In the genomic region with DNA sequence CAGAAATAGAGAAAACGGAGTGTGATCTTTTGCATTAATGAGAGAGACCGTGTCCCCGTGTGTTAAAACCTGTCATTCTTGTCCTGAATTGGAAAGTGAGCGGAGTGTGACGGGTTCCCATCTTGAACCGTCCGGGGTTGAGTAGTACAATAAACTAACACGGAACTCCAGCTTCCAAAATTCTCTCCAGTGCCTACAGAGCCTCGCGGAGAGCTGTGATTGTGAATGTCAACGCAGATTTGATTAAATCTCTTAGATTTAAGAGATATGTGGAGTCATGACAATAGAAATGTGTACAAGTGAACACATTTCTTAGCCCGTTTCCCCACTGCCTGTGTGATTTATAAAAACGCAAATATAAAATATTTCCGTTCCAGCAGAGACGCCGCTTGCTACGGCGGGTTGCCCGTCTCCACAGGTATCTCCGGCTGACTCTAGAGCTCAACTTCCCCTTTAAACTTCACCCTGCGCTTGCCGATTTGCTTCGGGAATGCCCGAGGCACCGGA, we compare ENCODE assay signal across 8 cellular contexts. TPM values are rescaled to one million over a fixed set of nuclear protein-coding genes. Genes with fewer than 3 reads are reported as not detected.
DNase-seq lines count a peak whose midpoint lies in the region; ATAC-seq and TF ChIP-seq lines count a peak whose summit lies in the region.

No MANE protein-coding gene starts in this region.

- peaks cover 26 to 31% (median 28%) of the 10 kb centered on the region in 11 experiments for H3K36me3 ChIP-seq in BLaER1 treated with 17β-estradiol and CSF1 and Interleukin-3, amounts not matched to agents 10 nM and 100 nM

- peak overlapping the region; percentile 82 to 100 (median 94) for H3K4me3 ChIP-seq in BLaER1 treated with 17β-estradiol and CSF1 and Interleukin-3, amounts not matched to agents 10 nM and 100 nM

- peaks cover 59% of the 10 kb centered on the region for H3K4me1 Mint-ChIP-seq in activated naive CD4-positive, alpha-beta T cell treated with anti-CD3 and anti-CD28 coated beads, Interleukin-2, amount 50 U/mL, for 24 hours
- H3K4me1 Mint-ChIP-seq in glutamatergic neuron (ENCODE audit: low read depth, unreplicated experiment) (peaks cover 11% of the 10 kb centered on the region), osteocyte (ENCODE audit: unreplicated experiment) (peaks cover 28% of the 10 kb centered on the region)

- H3K36me3 Mint-ChIP-seq in activated naive CD4-positive, alpha-beta T cell treated with anti-CD3 and anti-CD28 coated beads, Interleukin-2, amount 50 U/mL, for 24 hours, result peaks cover 17% of the 10 kb centered on the region
- H3K36me3 Mint-ChIP-seq in glutamatergic neuron (ENCODE audit: unreplicated experiment) (no peaks in the 10 kb centered on the region), osteocyte (ENCODE audit: unreplicated experiment) (peaks cover 18% of the 10 kb centered on the region)

- H3K4me2 ChIP-seq in BLaER1 treated with 17β-estradiol and CSF1 and Interleukin-3, amounts not matched to agents 10 nM and 100 nM, result peak overlapping the region; percentile 72 to 97 (median 89)

- ATAC-seq in GM18868 (IDR thresholded peaks at IDR 0.05; ENCODE audit: unreplicated experiment) (peak; percentile 32), HG03095 (IDR thresholded peaks at IDR 0.05; ENCODE audit: unreplicated experiment) (peak; percentile 34)

- TF ChIP-seq CTCF in glutamatergic neuron (IDR thresholded peaks at IDR 0.05; ENCODE audit: partially characterized antibody, unreplicated experiment), result no peak
- no peak for TF ChIP-seq CTCF in osteocyte (IDR thresholded peaks at IDR 0.05)

- peak overlapping the region; percentile 86 to 99 (median 95) for H3K27ac ChIP-seq in BLaER1 treated with 17β-estradiol and CSF1 and Interleukin-3, amounts not matched to agents 10 nM and 100 nM

- H3K27ac Mint-ChIP-seq in activated naive CD4-positive, alpha-beta T cell treated with anti-CD3 and anti-CD28 coated beads, Interleukin-2, amount 50 U/mL, for 24 hours, result peak overlapping the region; percentile 100
- H3K27ac Mint-ChIP-seq in glutamatergic neuron (ENCODE audit: unreplicated experiment) (peak overlapping the region; percentile 97), osteocyte (ENCODE audit: unreplicated experiment) (peak overlapping the region; percentile 100)

- peaks cover 1 to 44% (median 26%) of the 10 kb centered on the region in 11 experiments; a peak in 18 of 22 replicates for H4K20me1 ChIP-seq in BLaER1 treated with 17β-estradiol and CSF1 and Interleukin-3, amounts not matched to agents 10 nM and 100 nM

- H3K9me3 ChIP-seq in BLaER1 treated with 17β-estradiol and CSF1 and Interleukin-3, amounts not matched to agents 10 nM and 100 nM (replicated peaks in 1 of 11), result no peaks in the 10 kb centered on the region

- H3K27me3 Mint-ChIP-seq in activated naive CD4-positive, alpha-beta T cell treated with anti-CD3 and anti-CD28 coated beads, Interleukin-2, amount 50 U/mL, for 24 hours, result no peaks in the 10 kb centered on the region
- H3K27me3 Mint-ChIP-seq in glutamatergic neuron (ENCODE audit: unreplicated experiment) (peaks cover 5% of the 10 kb centered on the region), osteocyte (ENCODE audit: unreplicated experiment) (peaks cover 5% of the 10 kb centered on the region)

- peak overlapping the region; percentile 100 for H3K4me3 Mint-ChIP-seq in activated naive CD4-positive, alpha-beta T cell treated with anti-CD3 and anti-CD28 coated beads, Interleukin-2, amount 50 U/mL, for 24 hours
- H3K4me3 Mint-ChIP-seq in glutamatergic neuron (ENCODE audit: unreplicated experiment), result peak overlapping the region; percentile 100
- H3K4me3 Mint-ChIP-seq in osteocyte (ENCODE audit: unreplicated experiment), result peak overlapping the region; percentile 100

- H3K9ac ChIP-seq in BLaER1 treated with 17β-estradiol and CSF1 and Interleukin-3, amounts not matched to agents 10 nM and 100 nM, result peak overlapping the region; percentile 95 to 100 (median 97)

- H3K27me3 ChIP-seq in BLaER1 treated with 17β-estradiol and CSF1 and Interleukin-3, amounts not matched to agents 10 nM and 100 nM, result no peaks in the 10 kb centered on the region

- DNase-seq in NCI-H69 (lab: John Stamatoyannopoulos, UW) (peak; percentile 70), glutamatergic neuron (no peak), osteocyte (ENCODE audit: extremely low spot score, unreplicated experiment) (peak; percentile 73), ecto neural progenitor cell (ENCODE audit: low spot score) (no peak)

- no peaks in the 10 kb centered on the region for H3K9me3 Mint-ChIP-seq in activated naive CD4-positive, alpha-beta T cell treated with anti-CD3 and anti-CD28 coated beads, Interleukin-2, amount 50 U/mL, for 24 hours
- no peaks in the 10 kb centered on the region for H3K9me3 Mint-ChIP-seq in glutamatergic neuron (ENCODE audit: unreplicated experiment)
- H3K9me3 Mint-ChIP-seq in osteocyte (ENCODE audit: unreplicated experiment), result no peaks in the 10 kb centered on the region

- H3K4me1 ChIP-seq in BLaER1 treated with 17β-estradiol and CSF1 and Interleukin-3, amounts not matched to agents 10 nM and 100 nM, result peaks cover 20 to 28% (median 25%) of the 10 kb centered on the region in 10 experiments

RNA-seq across cellular contexts. Expression of gene METAP2, which starts 0.5 kb away (rescaled TPM):
- total RNA-seq in glutamatergic neuron (ENCODE audit: unreplicated experiment), result 81.8 TPM
- 71.0 and 76.6 TPM in 2 replicates for total RNA-seq in osteocyte

Comparison
In these comparisons a context has a peak if more than half of its experiments do, and no peak if none do; other contexts are left out.
1. DNase-seq: peak in NCI-H69 (single experiment) and osteocyte (single experiment); none in glutamatergic neuron (single experiment) and ecto neural progenitor cell (single experiment).
2. Peak in every context shown above with its lines, with median percentiles within 50 percentile points of each other: H3K27ac Mint-ChIP-seq and H3K4me3 Mint-ChIP-seq.